Comparison of ENCODE assay signal across 8 cellular contexts in genomic region chr3:39405687-39406367, GRCh38. TPM values are rescaled to one million over a fixed set of nuclear protein-coding genes. Genes with fewer than 3 reads are reported as not detected.
DNase-seq lines count a peak whose midpoint lies in the region; ATAC-seq and TF ChIP-seq lines count a peak whose summit lies in the region.

No MANE protein-coding gene starts in this region.

- peaks cover 40% of the 10 kb centered on the region for H3K79me2 ChIP-seq in PC-9 (ENCODE audit: low read depth)
- peaks cover 36% of the 10 kb centered on the region for H3K79me2 ChIP-seq in osteoblast (ENCODE audit: insufficient read depth, low read length)

- CTCF ChIA-PET in CD4-positive, alpha-beta memory T cell (lab: Charles Lee; ENCODE audit: partially characterized antibody) = interaction anchor here (1.0 to 5.6 kb wide), 9 partner anchors 10 to 1241 kb away, joined by 3 to 48 read pairs (median 6); no protein-coding TSS in a partner anchor
- CTCF ChIA-PET in PC-9 (lab: Charles Lee) = interaction anchor here (0.7 kb wide), 1 partner anchor 135 kb away, joined by 6 read pairs; no protein-coding TSS in a partner anchor

- no peak for DNase-seq in CD4-positive, alpha-beta memory T cell
- DNase-seq in PC-9 = no peak
- DNase-seq in epithelial cell of esophagus (ENCODE audit: low read depth) = no peak
- no peak for DNase-seq in osteoblast (ENCODE audit: insufficient read length, low spot score, missing footprints)
- DNase-seq in erythroblast (lab: John Stamatoyannopoulos, UW) = no peak
- DNase-seq in NCI-H1092 (lab: John Stamatoyannopoulos, UW) = no peak
- no peak for DNase-seq in head of caudate nucleus

- H3K27ac ChIP-seq in CD4-positive, alpha-beta memory T cell (ENCODE audit: low read depth, low read length) = peak overlapping the region; percentile 81
- H3K27ac ChIP-seq in PC-9 = peak overlapping the region; percentile 94
- H3K27ac ChIP-seq in osteoblast (ENCODE audit: low read depth, low read length) = peak overlapping the region; percentile 86

- POLR2A ChIA-PET in CD4-positive, alpha-beta memory T cell (lab: Charles Lee; ENCODE audit: partially characterized antibody) = interaction anchor here (0.6 to 5.4 kb wide), 8 partner anchors 9 to 1793 kb away, joined by 3 to 75 read pairs (median 6); partner anchors contain the start of genes CTNNB1, GORASP1, OXSR1 and TTC21A
- POLR2A ChIA-PET in PC-9 (lab: Charles Lee; ENCODE audit: unreplicated experiment) = interaction anchor here (0.6 kb wide), 1 partner anchor 388 kb away, joined by 3 read pairs; no protein-coding TSS in a partner anchor

- peak overlapping the region in 1 of 2 donors; percentile 13 for H3K4me3 ChIP-seq in CD4-positive, alpha-beta memory T cell (ENCODE audit: low read length in 2 of 2)
- peak overlapping the region; percentile 98; the same call in 1 of the 2 replicates for H3K4me3 ChIP-seq in PC-9
- peak overlapping the region; percentile 86 for H3K4me3 ChIP-seq in epithelial cell of esophagus (ENCODE audit: low read length)
- H3K4me3 ChIP-seq in osteoblast (ENCODE audit: insufficient read depth, low read length) = peak overlapping the region; percentile 98

- H2AFZ ChIP-seq in PC-9 (peak overlapping the region; percentile 79), osteoblast (ENCODE audit: low read length) (peak overlapping the region; percentile 96)

- BruUV-seq in PC-9 (replicated peaks; lab: Mats Ljungman, UMichigan) = TSS peak; percentile 72

- no peaks in the 10 kb centered on the region for H3K9me3 ChIP-seq in CD4-positive, alpha-beta memory T cell (ENCODE audit: control insufficient read depth in 1 of 2, low read length in 2 of 2)
- H3K9me3 ChIP-seq in PC-9 (ENCODE audit: insufficient read depth, low read depth) (no peaks in the 10 kb centered on the region), osteoblast (ENCODE audit: low read depth, low read length) (no peaks in the 10 kb centered on the region)

- H3K4me3 Mint-ChIP-seq in CD4-positive, alpha-beta memory T cell = peak overlapping the region; percentile 88 to 99 (median 96)

- no peak for TF ChIP-seq POLR2A in erythroblast (IDR thresholded peaks at IDR 0.05; ENCODE audit: low read length)

- intact Hi-C loops in CD4-positive, alpha-beta memory T cell (cut with micrococcal nuclease) = loop anchor here (1.0 to 10.0 kb wide), 7 partner anchors 22 to 1271 kb away; partner anchors contain the start of genes ACAA1, EIF1B, MYD88 and WDR48
- intact Hi-C loops in PC-9 (cut with micrococcal nuclease; ENCODE audit: unreplicated experiment) (loop anchor here (1.0 kb wide), 1 partner anchor 22 kb away; no protein-coding TSS in a partner anchor), head of caudate nucleus (cut with DNase I) (no loop called here)

- no peaks in the 10 kb centered on the region for H3K9me2 ChIP-seq in PC-9 (ENCODE audit: insufficient read depth)

- peaks cover 23% of the 10 kb centered on the region for H3K36me3 ChIP-seq in CD4-positive, alpha-beta memory T cell (ENCODE audit: insufficient read depth, low read length)
- H3K36me3 ChIP-seq in PC-9 (ENCODE audit: low read depth) (peaks cover 29% of the 10 kb centered on the region), osteoblast (ENCODE audit: insufficient read depth, low read length) (peaks cover 35% of the 10 kb centered on the region)

- no peaks in the 10 kb centered on the region for H3K27me3 ChIP-seq in CD4-positive, alpha-beta memory T cell (ENCODE audit: insufficient read depth, low read length)
- H3K27me3 ChIP-seq in PC-9 (ENCODE audit: insufficient read depth, low read depth) (no peaks in the 10 kb centered on the region), osteoblast (ENCODE audit: insufficient read depth, low read length) (no peaks in the 10 kb centered on the region)

- H3K27ac Mint-ChIP-seq in CD4-positive, alpha-beta memory T cell = peak overlapping the region; percentile 88 to 99 (median 98)

- H3K4me1 ChIP-seq in CD4-positive, alpha-beta memory T cell (ENCODE audit: insufficient read depth, low read length) = peaks cover 42% of the 10 kb centered on the region
- peaks cover 24% of the 10 kb centered on the region for H3K4me1 ChIP-seq in PC-9 (replicated peaks; ENCODE audit: insufficient read depth)
- H3K4me1 ChIP-seq in osteoblast (ENCODE audit: insufficient read depth, low read length) = peaks cover 31% of the 10 kb centered on the region

- H3K36me3 Mint-ChIP-seq in CD4-positive, alpha-beta memory T cell = peaks cover 24 to 44% of the 10 kb centered on the region in 2 donors

- TF ChIP-seq CTCF in PC-9 (conservative IDR thresholded peaks at IDR 0.05) = no peak
- TF ChIP-seq CTCF in epithelial cell of esophagus (IDR thresholded peaks at IDR 0.05; ENCODE audit: insufficient read depth, low read depth, low read length, missing control alignments) = no peak
- TF ChIP-seq CTCF in osteoblast (IDR thresholded peaks at IDR 0.05; ENCODE audit: extremely low read depth, low read depth, low read length) = no peak

- H3K4me2 ChIP-seq in PC-9 = peak overlapping the region; percentile 86
- peak overlapping the region; percentile 83 for H3K4me2 ChIP-seq in osteoblast (ENCODE audit: insufficient read depth, low read length)

- peaks cover 51% of the 10 kb centered on the region for H3F3A ChIP-seq in PC-9 (ENCODE audit: insufficient read depth, low read depth)

- no peaks in the 10 kb centered on the region for H3K27me3 Mint-ChIP-seq in CD4-positive, alpha-beta memory T cell

- no peak for ATAC-seq in GM21737 (IDR thresholded peaks at IDR 0.05; ENCODE audit: unreplicated experiment)

- no peaks in the 10 kb centered on the region for H3K9me3 Mint-ChIP-seq in CD4-positive, alpha-beta memory T cell

- peaks cover 26 to 46% (median 36%) of the 10 kb centered on the region in 4 donors for H3K4me1 Mint-ChIP-seq in CD4-positive, alpha-beta memory T cell

- peaks cover 17% of the 10 kb centered on the region for H4K20me1 ChIP-seq in PC-9 (ENCODE audit: insufficient read depth)
- peaks cover 24% of the 10 kb centered on the region for H4K20me1 ChIP-seq in osteoblast (ENCODE audit: insufficient read depth, low read length)

RNA-seq across cellular contexts. Expression of gene RPSA, which starts 0.7 kb away (rescaled TPM):
- 1,000 to 10,000 TPM; 1,582 to 1,688 TPM for total RNA-seq in CD4-positive, alpha-beta memory T cell
- polyA plus RNA-seq in CD4-positive, alpha-beta memory T cell = 1,000 to 10,000 TPM; 1,062 to 1,312 TPM
- total RNA-seq in PC-9 (2021) = 1,544 and 1,775 TPM in 2 replicates
- 1,028 and 1,154 TPM in 2 replicates for total RNA-seq in osteoblast

RNA-seq across cellular contexts. Expression of gene SLC25A38, which starts 22.7 kb away (rescaled TPM):
- total RNA-seq in CD4-positive, alpha-beta memory T cell = 10 to 100 TPM; 46.0 to 53.5 TPM
- 10 to 100 TPM; 44.5 to 55.5 TPM for polyA plus RNA-seq in CD4-positive, alpha-beta memory T cell
- 22.0 and 25.6 TPM in 2 replicates for total RNA-seq in PC-9 (2021)
- 28.2 and 29.2 TPM in 2 replicates for total RNA-seq in osteoblast
